Comparison of ENCODE assay signal across 22 cellular contexts in the genomic region with DNA sequence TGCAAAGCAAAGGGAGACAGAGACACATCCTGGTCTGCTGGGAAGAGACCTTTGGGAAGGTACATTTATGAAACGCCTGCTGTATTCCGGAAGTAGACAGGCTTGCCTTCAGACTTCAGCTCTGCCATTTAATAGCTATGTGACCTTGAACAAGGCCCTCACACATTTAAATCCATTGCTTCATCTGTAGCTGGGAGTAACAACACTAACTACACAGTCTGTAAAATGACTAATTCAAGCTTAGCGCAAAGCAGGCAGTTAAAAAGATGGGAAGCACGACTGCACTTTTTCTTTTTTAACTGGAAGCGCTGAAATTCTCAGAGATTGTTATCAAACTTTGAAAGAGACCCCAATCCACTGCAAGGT.
DNase-seq lines count a peak whose midpoint lies in the region; ATAC-seq and TF ChIP-seq lines count a peak whose summit lies in the region.
"Had no signal": no experiment of that assay in that cellular context is flagged by ENCODE, and none has a peak within 500 bp of the region (broad histone marks: within the 10 kb centered on the region; RNA-seq: fewer than 3 reads in every experiment).

No MANE protein-coding gene starts in this region.

- no peaks in the 10 kb centered on the region for H4K20me1 ChIP-seq in neural progenitor cell (ENCODE audit: low read depth)

- H3F3A ChIP-seq in neural progenitor cell (ENCODE audit: low read depth), result peaks cover 3% of the 10 kb centered on the region

- peak overlapping the region; percentile 25 for H3K27ac ChIP-seq in right cardiac atrium (ENCODE audit: low read length)
- H3K27ac ChIP-seq in heart right ventricle, result peak overlapping the region in 2 of 10 donors; percentile 13 to 48
- no peak overlapping the region for H3K27ac ChIP-seq in neural progenitor cell
- H3K27ac ChIP-seq: upper lobe of left lung had no signal

- no peak overlapping the region for H3K4me3 Mint-ChIP-seq in neural progenitor cell
- H3K4me3 Mint-ChIP-seq: activated CD4-positive, alpha-beta memory T cell treated with anti-CD3 and anti-CD28 coated beads for 36 hours; activated naive CD8-positive, alpha-beta T cell treated with anti-CD3 and anti-CD28 coated beads for 36 hours; naive thymus-derived CD4-positive, alpha-beta T cell had no signal

- H3K27me3 ChIP-seq in right cardiac atrium (ENCODE audit: control insufficient read depth, insufficient read depth) (no peaks in the 10 kb centered on the region), heart right ventricle (no peaks in the 10 kb centered on the region), neural progenitor cell (no peaks in the 10 kb centered on the region)
- H3K27me3 ChIP-seq: BE2C, upper lobe of left lung had no signal

- H3K9me3 ChIP-seq in right cardiac atrium (ENCODE audit: control insufficient read depth, low read length), result no peaks in the 10 kb centered on the region
- no peaks in the 10 kb centered on the region for H3K9me3 ChIP-seq in heart right ventricle
- H3K9me3 ChIP-seq in neural progenitor cell (ENCODE audit: low read depth), result no peaks in the 10 kb centered on the region
- H3K9me3 ChIP-seq: BE2C, upper lobe of left lung had no signal

- H3K9ac ChIP-seq in neural progenitor cell, result no peak overlapping the region

- peaks cover 0 to 51% (median 14%) of the 10 kb centered on the region in 9 donors for H3K36me3 ChIP-seq in heart right ventricle
- H3K36me3 ChIP-seq in neural progenitor cell, result no peaks in the 10 kb centered on the region

- peaks cover 2% of the 10 kb centered on the region for H3K27me3 Mint-ChIP-seq in neural progenitor cell (ENCODE audit: insufficient read depth, low read depth)
- H3K27me3 Mint-ChIP-seq: activated CD4-positive, alpha-beta memory T cell treated with anti-CD3 and anti-CD28 coated beads for 36 hours; activated naive CD8-positive, alpha-beta T cell treated with anti-CD3 and anti-CD28 coated beads for 36 hours had no signal

- peaks cover 41% of the 10 kb centered on the region for H3K4me1 Mint-ChIP-seq in neural progenitor cell

- intact Hi-C loops in right cardiac atrium (cut with DNase I) (no loop called here), heart right ventricle (cut with DNase I) (loop anchor here in 2 of 10 donors (10.0 kb wide), 2 partner anchors 96 to 376 kb away; a partner anchor contains a TSS)

- no peaks in the 10 kb centered on the region for H3K36me3 Mint-ChIP-seq in neural progenitor cell

- H3K27ac Mint-ChIP-seq in neural progenitor cell, result peak overlapping the region; percentile 34
- H3K27ac Mint-ChIP-seq: activated CD4-positive, alpha-beta memory T cell treated with anti-CD3 and anti-CD28 coated beads for 36 hours; activated naive CD8-positive, alpha-beta T cell treated with anti-CD3 and anti-CD28 coated beads for 36 hours had no signal

- H3K79me2 ChIP-seq in neural progenitor cell (ENCODE audit: low read depth), result no peaks in the 10 kb centered on the region

- no peak for ATAC-seq in right cardiac atrium
- no peak for ATAC-seq in heart right ventricle
- ATAC-seq in GM18907 (IDR thresholded peaks at IDR 0.05; ENCODE audit: unreplicated experiment), result no peak
- ATAC-seq: activated CD4-positive, CD25-positive, alpha-beta regulatory T cell treated with anti-CD3 and anti-CD28 coated beads, Interleukin-2, amount 50 U/mL, for 24 hours; esophagus mucosa; naive thymus-derived CD4-positive, alpha-beta T cell; PC-3 had no signal

- H3K4me1 ChIP-seq in right cardiac atrium (ENCODE audit: control insufficient read depth, insufficient read depth, low read length) (peaks cover 10% of the 10 kb centered on the region), heart right ventricle (peaks cover 3 to 57% (median 23%) of the 10 kb centered on the region in 9 donors), neural progenitor cell (peaks cover 8% of the 10 kb centered on the region)

- 78% methylated on average over 5 of the region's 5 CpGs for WGBS in right cardiac atrium
- 76 to 84% methylated on average over 5 of the region's 5 CpGs for WGBS in heart right ventricle, 2 donors

- DNase-seq in right cardiac atrium, result no peak
- DNase-seq in heart right ventricle, result no peak
- peak; percentile 81 for DNase-seq in fibroblast of villous mesenchyme (ENCODE audit: low read depth)
- no peak for DNase-seq in neural progenitor cell (ENCODE audit: low spot score)
- no peak for DNase-seq in stimulated activated naive CD4-positive, alpha-beta T cell treated with Interleukin-2 at 50 U/mL for 16 hours (lab: John Stamatoyannopoulos, UW)
- DNase-seq in activated effector memory CD4-positive, alpha-beta T cell treated with anti-CD3 and anti-CD28 coated beads, Interleukin-2, amount 50 U/mL, for 16 hours, result no peak
- DNase-seq in AML-193 (lab: John Stamatoyannopoulos, UW), result no peak
- DNase-seq: activated CD4-positive, alpha-beta memory T cell treated with anti-CD3 and anti-CD28 coated beads for 36 hours; activated naive CD8-positive, alpha-beta T cell treated with anti-CD3 and anti-CD28 coated beads for 36 hours; DMS53; effector memory CD4-positive, alpha-beta T cell; kidney; MM.1S; naive thymus-derived CD4-positive, alpha-beta T cell; PC-3; SHP77 treated with DMSO at 0.1 percent for 48 hours; stimulated activated CD4-positive, alpha-beta T cell treated with anti-CD3 and anti-CD28 coated beads, Interleukin-15, amount 100 ng/mL, for 24 hours; upper lobe of left lung had no signal

- H3K4me2 ChIP-seq in neural progenitor cell, result no peak overlapping the region

- H3K4me3 ChIP-seq in right cardiac atrium (ENCODE audit: low read length) (no peak overlapping the region), heart right ventricle (no peak overlapping the region), fibroblast of villous mesenchyme (ENCODE audit: low read depth, low read length) (no peak overlapping the region), neural progenitor cell (no peak overlapping the region)
- H3K4me3 ChIP-seq: upper lobe of left lung had no signal

- TF ChIP-seq CTCF in heart right ventricle (IDR thresholded peaks at IDR 0.05), result no peak
- no peak for TF ChIP-seq CTCF in fibroblast of villous mesenchyme (IDR thresholded peaks at IDR 0.05; ENCODE audit: insufficient read depth, low read depth, low read length)
- TF ChIP-seq CTCF in neural progenitor cell (IDR thresholded peaks at IDR 0.05), result no peak

- H2AFZ ChIP-seq in neural progenitor cell (replicated peaks), result no peak overlapping the region

- H3K9me3 Mint-ChIP-seq in neural progenitor cell, result no peaks in the 10 kb centered on the region
- H3K9me3 Mint-ChIP-seq: activated CD4-positive, alpha-beta memory T cell treated with anti-CD3 and anti-CD28 coated beads for 36 hours; activated naive CD8-positive, alpha-beta T cell treated with anti-CD3 and anti-CD28 coated beads for 36 hours had no signal
